ENCODE assay signal across 8 cellular contexts in the genomic region with DNA sequence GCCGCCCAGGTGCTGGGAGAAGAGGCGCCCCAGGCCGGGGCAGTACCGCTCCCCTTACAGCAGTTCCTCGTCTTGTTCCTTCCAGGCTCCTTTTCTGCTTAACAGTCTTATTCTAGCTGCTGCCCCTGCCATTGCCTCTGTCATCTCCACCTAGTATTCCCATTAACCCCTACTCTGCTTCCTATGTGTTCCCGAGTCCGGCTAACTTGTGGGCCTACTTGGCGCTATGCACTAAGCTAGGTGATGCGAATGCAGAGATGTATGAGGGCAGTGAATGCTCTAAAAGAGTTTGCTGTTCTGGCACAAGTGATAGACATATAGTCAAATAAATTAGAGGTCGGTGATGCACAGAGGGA. TPM values are rescaled to one million over a fixed set of nuclear protein-coding genes. Genes with fewer than 3 reads are reported as not detected.
DNase-seq lines count a peak whose midpoint lies in the region; ATAC-seq, FAIRE-seq and TF ChIP-seq lines count a peak whose summit lies in the region.

No MANE protein-coding gene starts in this region.

- H3K4me3 ChIP-seq in AG04449 (ENCODE audit: low read depth, low read length) (peak overlapping the region; percentile 78), HL-60 (replicated peaks; ENCODE audit: insufficient read depth, low read length) (peak overlapping the region; percentile 87), K562 (peak overlapping the region; percentile 84)

- TF ChIP-seq RAD21 in K562 (CRISPR knock-in tag; conservative IDR thresholded peaks at IDR 0.05 in 1 of 2, IDR thresholded peaks at IDR 0.05 in 1 of 2) = no peak

- H3K27me3 ChIP-seq in HL-60 (ENCODE audit: insufficient read depth, poor library complexity, severe bottlenecking) (no peaks in the 10 kb centered on the region), K562 (ENCODE audit: control insufficient read depth in 2 of 2, insufficient read depth in 2 of 2, low read length in 2 of 2) (no peaks in the 10 kb centered on the region)

- intact Hi-C loops in K562 (cut with micrococcal nuclease) = loop anchor here (2.0 kb wide), 1 partner anchor 116 kb away; no protein-coding TSS in a partner anchor

- H3K36me3 ChIP-seq in K562 (ENCODE audit: control insufficient read depth, insufficient read depth, low read length) = peaks cover under 1% of the 10 kb centered on the region; the same call in 2 of the 3 replicates

- peaks cover 8% of the 10 kb centered on the region for H3K9me1 ChIP-seq in K562 (ENCODE audit: control insufficient read depth, insufficient read depth, low read length)

- in situ Hi-C loops in K562 (cut with MboI) = no loop called here

- peak overlapping the region; percentile 89 for H3K4me2 ChIP-seq in K562 (ENCODE audit: insufficient read depth, low read length)

- H3K27me3 Mint-ChIP-seq in naive thymus-derived CD8-positive, alpha-beta T cell = peaks cover 16 to 37% (median 28%) of the 10 kb centered on the region in 5 donors

- CTCF ChIA-PET in AG04449 (lab: Yijun Ruan, JAX) = interaction anchor here (1.3 to 5.2 kb wide), 4 partner anchors 8 to 85 kb away, joined by 3 to 31 read pairs (median 6); a partner anchor contains a TSS
- CTCF ChIA-PET in K562 (lab: Yijun Ruan, JAX; ENCODE audit: low intra/inter-chr PET ratio) = interaction anchor here (0.5 kb wide), 1 partner anchor 49 kb away, joined by 3 read pairs; no protein-coding TSS in a partner anchor

- POLR2A ChIA-PET in AG04449 (lab: Yijun Ruan, JAX) (no interaction called here), K562 (lab: Yijun Ruan, JAX) (interaction anchor here (1.2 kb wide), 1 partner anchor 18 kb away, joined by 6 read pairs; no protein-coding TSS in a partner anchor)
- POLR2A ChIA-PET in naive thymus-derived CD8-positive, alpha-beta T cell (lab: Charles Lee) = interaction anchor here (1.0 to 2.5 kb wide), 3 partner anchors 10 to 71 kb away, joined by 3 to 12 read pairs (median 9); no protein-coding TSS in a partner anchor

- WGBS in K562 (ENCODE audit: insufficient coverage, low coverage, missing lambda C conversion rate) = 24% methylated on average over 10 of the region's 10 CpGs

- ATAC-seq in K562 = no peak
- no peak for ATAC-seq in naive thymus-derived CD8-positive, alpha-beta T cell

- no peaks in the 10 kb centered on the region for H4K20me1 ChIP-seq in K562 (replicated peaks; ENCODE audit: control insufficient read depth, insufficient read depth, low read length)

- TF ChIP-seq POLR2A in K562 (conservative IDR thresholded peaks at IDR 0.05) = no peak

- TF ChIP-seq EP300 in K562 (IDR thresholded peaks at IDR 0.05; ENCODE audit: low read length) = no peak

- no TSS peak for BruUV-seq in K562 (replicated peaks; lab: Mats Ljungman, UMichigan)

- H3K9ac ChIP-seq in K562 (ENCODE audit: insufficient read depth in 1 of 2, low read depth in 2 of 2, low read length in 2 of 2) = peak overlapping the region; percentile 74 to 97

- DNase-seq in AG04449 (ENCODE audit: low read depth, low spot score) = no peak
- no peak for DNase-seq in HL-60 (ENCODE audit: low read depth in 1 of 2, low spot score in 1 of 2)
- DNase-seq in K562 (ENCODE audit: extremely low read depth in 1 of 4, low spot score in 3 of 4) = no peak
- no peak for DNase-seq in naive thymus-derived CD8-positive, alpha-beta T cell
- DNase-seq in stimulated activated CD4-positive, alpha-beta T cell treated with anti-CD3 and anti-CD28 coated beads, Interleukin-4, amount 100 ng/mL, for 4 hours = no peak
- DNase-seq in NCI-H146 treated with DMSO at 0.1 percent for 48 hours (lab: John Stamatoyannopoulos, UW; ENCODE audit: unreplicated experiment) = no peak
- no peak for DNase-seq in HK-2 (ENCODE audit: unreplicated experiment)
- DNase-seq in NOMO-1 (lab: John Stamatoyannopoulos, UW; ENCODE audit: unreplicated experiment in 2 of 2) = no peak

- no peaks in the 10 kb centered on the region for H3K36me3 Mint-ChIP-seq in naive thymus-derived CD8-positive, alpha-beta T cell

- no peaks in the 10 kb centered on the region for H3K9me3 Mint-ChIP-seq in naive thymus-derived CD8-positive, alpha-beta T cell

- peaks cover 11 to 19% of the 10 kb centered on the region in 2 experiments for H3K4me1 ChIP-seq in K562 (replicated peaks in 1 of 2; ENCODE audit: control insufficient read depth in 2 of 2, insufficient read depth in 2 of 2, low read length in 2 of 2)

- peaks cover 22% of the 10 kb centered on the region; the same call in 2 of the 3 replicates for H3K79me2 ChIP-seq in K562 (ENCODE audit: control insufficient read depth, insufficient read depth, low read length)

- no peak for FAIRE-seq in K562 (lab: Jason Lieb, UNC)

- H3K4me3 Mint-ChIP-seq in naive thymus-derived CD8-positive, alpha-beta T cell = peak overlapping the region; percentile 72 to 92 (median 88)

- no peaks in the 10 kb centered on the region for H3K9me3 ChIP-seq in K562 (replicated peaks; ENCODE audit: control insufficient read depth, insufficient read depth, low read depth, low read length)

- H3K27ac ChIP-seq in HL-60 (replicated peaks) (no peak overlapping the region), K562 (ENCODE audit: extremely low read depth, low read depth, low read length) (no peak overlapping the region)

- H3K27ac Mint-ChIP-seq in naive thymus-derived CD8-positive, alpha-beta T cell = peak overlapping the region in 6 of 10 donors; percentile 38 to 93 (median 76)

- peak overlapping the region; percentile 93 for H2AFZ ChIP-seq in K562 (ENCODE audit: low read depth, low read length)

- peaks cover 12 to 20% (median 17%) of the 10 kb centered on the region in 4 donors for H3K4me1 Mint-ChIP-seq in naive thymus-derived CD8-positive, alpha-beta T cell

- TF ChIP-seq CTCF in AG04449 (IDR thresholded peaks at IDR 0.05; ENCODE audit: insufficient read depth, low read length, missing control alignments) (no peak), HL-60 (IDR thresholded peaks at IDR 0.05; ENCODE audit: insufficient read depth, low read length) (no peak), K562 (IDR thresholded peaks at IDR 0.05 in 2 of 3, conservative IDR thresholded peaks at IDR 0.05 in 1 of 3; ENCODE audit: insufficient read depth in 2 of 3, low read depth in 1 of 3, low read length in 3 of 3) (no peak)

RNA-seq across cellular contexts. Expression of a gene that starts 0.3 kb away (rescaled TPM):
- 82.6 and 114 TPM in 2 replicates for total RNA-seq in K562 (2011; cell fraction: chromatin; rRNA removed; ENCODE audit: low replicate concordance)
- 58.8 and 62.5 TPM in 2 replicates for total RNA-seq in K562 (2011; cell fraction: nucleolus; rRNA removed)
- total RNA-seq in K562 (2011; cell fraction: nucleoplasm; rRNA removed) = 60.2 and 63.7 TPM in 2 replicates
- total RNA-seq in K562 (2014; rRNA removed) (10.5 and 14.4 TPM in 2 replicates), K562 (2014; rRNA removed; fragmentation: Illumina TruSeq; extraction: Trizol) (6.4 and 8.4 TPM in 2 replicates), K562 (2015; rRNA removed; fragmentation: Illumina TruSeq; extraction: Trizol) (9.2 and 10.8 TPM in 2 replicates), K562 (2021) (14.1 and 16.6 TPM in 2 replicates)
- polyA plus RNA-seq in K562 (2011; rRNA removed) (14.1 and 32.1 TPM in 2 replicates), K562 (2014; fragmentation: Illumina TruSeq; extraction: Trizol) (11.0 and 11.9 TPM in 2 replicates), K562 (2014; fragmentation: Nextera tagmentation; extraction: Ambion mirVana) (1 to 10 TPM; 1.4 TPM), K562 (2014; rRNA removed) (10.5 and 16.5 TPM in 2 replicates)
- 9.2 and 12.7 TPM in 2 replicates for polyA plus RNA-seq in K562 (2011; cell fraction: cytosol; rRNA removed)
- polyA plus RNA-seq in K562 (2011; cell fraction: nucleus; rRNA removed) = 162 and 212 TPM in 2 replicates
- polyA plus RNA-seq in K562 (2012) = 12.9 and 29.3 TPM in 2 replicates
- polyA minus RNA-seq in K562 (2011; rRNA and poly(A)+ RNA removed) = 16.0 and 26.5 TPM in 2 replicates
- polyA minus RNA-seq in K562 (2011; cell fraction: cytosol; rRNA and poly(A)+ RNA removed) = 7.9 and 16.4 TPM in 2 replicates
- polyA minus RNA-seq in K562 (2011; cell fraction: nucleus; rRNA and poly(A)+ RNA removed) = 23.0 and 48.5 TPM in 2 replicates
- total RNA-seq in naive thymus-derived CD8-positive, alpha-beta T cell = under 1 TPM in 1 of 2 experiments, not detected in 1; 0.08 TPM
- polyA plus RNA-seq in naive thymus-derived CD8-positive, alpha-beta T cell = not detected

RNA-seq across cellular contexts. Expression of a gene that starts 6.9 kb away (rescaled TPM):
- not detected in 2 replicates for total RNA-seq in K562 (2011; cell fraction: chromatin; rRNA removed; ENCODE audit: low replicate concordance)
- not detected in 2 replicates for total RNA-seq in K562 (2011; cell fraction: nucleolus; rRNA removed)
- not detected in 2 replicates for total RNA-seq in K562 (2011; cell fraction: nucleoplasm; rRNA removed)
- total RNA-seq in K562 (2014; rRNA removed) = not detected in 2 replicates
- not detected in 2 replicates for total RNA-seq in K562 (2014; rRNA removed; fragmentation: Illumina TruSeq; extraction: Trizol)
- total RNA-seq in K562 (2015; rRNA removed; fragmentation: Illumina TruSeq; extraction: Trizol) = not detected in 2 replicates
- total RNA-seq in K562 (2021) = not detected in 2 replicates
- polyA plus RNA-seq in K562 (2011; rRNA removed) = not detected in 2 replicates
- not detected in 2 replicates for polyA plus RNA-seq in K562 (2011; cell fraction: cytosol; rRNA removed)
- not detected in 2 replicates for polyA plus RNA-seq in K562 (2011; cell fraction: nucleus; rRNA removed)
- polyA plus RNA-seq in K562 (2012) = not detected in 2 replicates
- not detected in 2 replicates for polyA plus RNA-seq in K562 (2014; fragmentation: Illumina TruSeq; extraction: Trizol)
- polyA plus RNA-seq in K562 (2014; fragmentation: Nextera tagmentation; extraction: Ambion mirVana) = not detected
- not detected in 2 replicates for polyA plus RNA-seq in K562 (2014; rRNA removed)
- not detected in 2 replicates for polyA minus RNA-seq in K562 (2011; rRNA and poly(A)+ RNA removed)
- polyA minus RNA-seq in K562 (2011; cell fraction: cytosol; rRNA and poly(A)+ RNA removed) = not detected in 2 replicates
- polyA minus RNA-seq in K562 (2011; cell fraction: nucleus; rRNA and poly(A)+ RNA removed) = not detected in 2 replicates
- 10 to 100 TPM; 41.3 to 44.3 TPM for total RNA-seq in naive thymus-derived CD8-positive, alpha-beta T cell
- 1 to 10 TPM; 3.8 to 6.7 (median 6.7) TPM for polyA plus RNA-seq in naive thymus-derived CD8-positive, alpha-beta T cell

RNA-seq across cellular contexts. Expression of a gene that starts 18.9 kb away (rescaled TPM):
- 43.8 and 126 TPM in 2 replicates for total RNA-seq in K562 (2011; cell fraction: chromatin; rRNA removed; ENCODE audit: low replicate concordance)
- total RNA-seq in K562 (2011; cell fraction: nucleolus; rRNA removed) = 112 and 139 TPM in 2 replicates
- total RNA-seq in K562 (2011; cell fraction: nucleoplasm; rRNA removed) = 102 TPM in 2 replicates
- total RNA-seq in K562 (2014; rRNA removed) (122 and 150 TPM in 2 replicates), K562 (2014; rRNA removed; fragmentation: Illumina TruSeq; extraction: Trizol) (76.6 and 99.9 TPM in 2 replicates), K562 (2015; rRNA removed; fragmentation: Illumina TruSeq; extraction: Trizol) (90.0 and 93.1 TPM in 2 replicates), K562 (2021) (112 and 113 TPM in 2 replicates)
- polyA plus RNA-seq in K562 (2011; rRNA removed) (38.4 and 66.9 TPM in 2 replicates), K562 (2014; fragmentation: Illumina TruSeq; extraction: Trizol) (136 and 137 TPM in 2 replicates), K562 (2014; fragmentation: Nextera tagmentation; extraction: Ambion mirVana) (10 to 100 TPM; 27.3 to 38.2 TPM), K562 (2014; rRNA removed) (77.2 and 85.8 TPM in 2 replicates)
- polyA plus RNA-seq in K562 (2011; cell fraction: cytosol; rRNA removed) = 81.6 and 136 TPM in 2 replicates
- 82.3 and 92.2 TPM in 2 replicates for polyA plus RNA-seq in K562 (2011; cell fraction: nucleus; rRNA removed)
- polyA plus RNA-seq in K562 (2012) = 106 and 111 TPM in 2 replicates
- 31.2 and 45.6 TPM in 2 replicates for polyA minus RNA-seq in K562 (2011; rRNA and poly(A)+ RNA removed)
- polyA minus RNA-seq in K562 (2011; cell fraction: cytosol; rRNA and poly(A)+ RNA removed) = 23.6 and 34.6 TPM in 2 replicates
- polyA minus RNA-seq in K562 (2011; cell fraction: nucleus; rRNA and poly(A)+ RNA removed) = 40.1 and 65.3 TPM in 2 replicates
- 10 to 100 TPM; 39.7 to 42.1 TPM for total RNA-seq in naive thymus-derived CD8-positive, alpha-beta T cell
- 100 to 1,000 TPM in 2 of 3 donors, 10 to 100 TPM in 1; 85.6 to 124 (median 103) TPM for polyA plus RNA-seq in naive thymus-derived CD8-positive, alpha-beta T cell

RNA-seq across cellular contexts. Expression of a gene that starts 28.6 kb away (rescaled TPM):
- total RNA-seq in K562 (2011; cell fraction: chromatin; rRNA removed; ENCODE audit: low replicate concordance) = 75.8 and 111 TPM in 2 replicates
- 69.5 and 70.0 TPM in 2 replicates for total RNA-seq in K562 (2011; cell fraction: nucleolus; rRNA removed)
- 69.2 and 102 TPM in 2 replicates for total RNA-seq in K562 (2011; cell fraction: nucleoplasm; rRNA removed)
- total RNA-seq in K562 (2014; rRNA removed) (43.7 and 47.5 TPM in 2 replicates), K562 (2014; rRNA removed; fragmentation: Illumina TruSeq; extraction: Trizol) (73.1 and 76.5 TPM in 2 replicates), K562 (2015; rRNA removed; fragmentation: Illumina TruSeq; extraction: Trizol) (75.8 and 79.5 TPM in 2 replicates), K562 (2021) (45.8 and 51.4 TPM in 2 replicates)
- polyA plus RNA-seq in K562 (2011; rRNA removed) (51.5 and 57.9 TPM in 2 replicates), K562 (2014; fragmentation: Illumina TruSeq; extraction: Trizol) (94.7 and 105 TPM in 2 replicates), K562 (2014; fragmentation: Nextera tagmentation; extraction: Ambion mirVana) (10 to 100 TPM; 82.1 to 90.8 TPM), K562 (2014; rRNA removed) (53.9 and 59.3 TPM in 2 replicates)
- polyA plus RNA-seq in K562 (2011; cell fraction: cytosol; rRNA removed) = 29.4 and 32.0 TPM in 2 replicates
- 51.1 and 51.7 TPM in 2 replicates for polyA plus RNA-seq in K562 (2011; cell fraction: nucleus; rRNA removed)
- polyA plus RNA-seq in K562 (2012) = 27.1 and 86.2 TPM in 2 replicates
- 72.9 and 74.3 TPM in 2 replicates for polyA minus RNA-seq in K562 (2011; rRNA and poly(A)+ RNA removed)
- 17.4 and 29.2 TPM in 2 replicates for polyA minus RNA-seq in K562 (2011; cell fraction: cytosol; rRNA and poly(A)+ RNA removed)
- polyA minus RNA-seq in K562 (2011; cell fraction: nucleus; rRNA and poly(A)+ RNA removed) = 49.8 and 60.9 TPM in 2 replicates
- 10 to 100 TPM; 44.2 to 45.1 TPM for total RNA-seq in naive thymus-derived CD8-positive, alpha-beta T cell
- polyA plus RNA-seq in naive thymus-derived CD8-positive, alpha-beta T cell = 10 to 100 TPM; 27.3 to 70.4 (median 42.0) TPM

RNA-seq across cellular contexts. Expression of a gene that starts 46.6 kb away (rescaled TPM):
- total RNA-seq in K562 (2011; cell fraction: chromatin; rRNA removed; ENCODE audit: low replicate concordance) = 1.4 TPM in 1 of 2 replicates, not detected in the other
- total RNA-seq in K562 (2011; cell fraction: nucleolus; rRNA removed) = 3.0 TPM in 2 replicates
- total RNA-seq in K562 (2011; cell fraction: nucleoplasm; rRNA removed) = 0.53 and 0.88 TPM in 2 replicates
- total RNA-seq in K562 (2014; rRNA removed) = 3.1 and 3.8 TPM in 2 replicates
- total RNA-seq in K562 (2014; rRNA removed; fragmentation: Illumina TruSeq; extraction: Trizol) = not detected in 2 replicates
- total RNA-seq in K562 (2015; rRNA removed; fragmentation: Illumina TruSeq; extraction: Trizol) = 0.14 and 0.19 TPM in 2 replicates
- 3.6 and 5.2 TPM in 2 replicates for total RNA-seq in K562 (2021)
- 0.39 and 0.76 TPM in 2 replicates for polyA plus RNA-seq in K562 (2011; rRNA removed)
- 1.3 and 4.1 TPM in 2 replicates for polyA plus RNA-seq in K562 (2011; cell fraction: cytosol; rRNA removed)
- polyA plus RNA-seq in K562 (2011; cell fraction: nucleus; rRNA removed) = 6.5 and 10.9 TPM in 2 replicates
- 0.95 and 3.3 TPM in 2 replicates for polyA plus RNA-seq in K562 (2012)
- polyA plus RNA-seq in K562 (2014; fragmentation: Illumina TruSeq; extraction: Trizol) = 0.17 TPM in 1 of 2 replicates, not detected in the other
- polyA plus RNA-seq in K562 (2014; fragmentation: Nextera tagmentation; extraction: Ambion mirVana) = not detected
- 4.4 and 4.5 TPM in 2 replicates for polyA plus RNA-seq in K562 (2014; rRNA removed)
- polyA minus RNA-seq in K562 (2011; rRNA and poly(A)+ RNA removed) = 0.35 TPM in 1 of 2 replicates, not detected in the other
- polyA minus RNA-seq in K562 (2011; cell fraction: cytosol; rRNA and poly(A)+ RNA removed) = not detected in 2 replicates
- 3.1 and 3.8 TPM in 2 replicates for polyA minus RNA-seq in K562 (2011; cell fraction: nucleus; rRNA and poly(A)+ RNA removed)
- under 1 TPM; 0.39 to 0.58 TPM for total RNA-seq in naive thymus-derived CD8-positive, alpha-beta T cell
- polyA plus RNA-seq in naive thymus-derived CD8-positive, alpha-beta T cell = not detected

Comparison
In these comparisons a context has a peak if more than half of its experiments do, and no peak if none do; other contexts are left out.
1. RNA of a gene that starts 0.3 kb away (total RNA-seq): 6.4 to 114 TPM in K562; 0.08 TPM in naive thymus-derived CD8-positive, alpha-beta T cell; every median in the first group is over 4 times any median in the second.
2. RNA of a gene that starts 6.9 kb away (total RNA-seq): 41.3 to 44.3 TPM in naive thymus-derived CD8-positive, alpha-beta T cell; not detected in K562; every median in the first group is over 10 times any median in the second.
3. Peak in every context shown above with its lines, with median percentiles within 50 percentile points of each other: H3K4me3 ChIP-seq.